In the genomic region with DNA sequence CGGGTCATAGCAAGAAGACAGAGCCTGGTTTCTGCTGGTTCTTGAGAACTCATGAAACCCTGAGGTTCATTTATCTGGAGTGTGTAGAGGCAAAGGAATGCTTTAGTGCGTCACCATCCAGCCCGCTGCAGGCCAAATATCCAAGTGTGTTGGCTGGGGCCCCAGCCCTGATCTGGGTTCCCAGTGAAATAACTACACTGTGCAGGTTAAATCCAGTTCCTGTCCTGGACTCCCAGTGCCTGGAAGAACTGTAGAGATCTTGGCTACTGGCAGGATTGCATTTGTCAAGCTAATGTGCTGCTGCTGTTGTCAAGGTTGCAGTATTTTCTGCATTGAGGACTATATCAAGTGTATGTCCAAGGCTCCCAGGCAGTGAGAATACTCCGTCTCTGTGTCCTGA, we compare ENCODE assay signal across 10 cellular contexts.
DNase-seq lines count a peak whose midpoint lies in the region; ATAC-seq and TF ChIP-seq lines count a peak whose summit lies in the region.
"Had no signal": no experiment of that assay in that cellular context is flagged by ENCODE, and none has a peak within 500 bp of the region (broad histone marks: within the 10 kb centered on the region; RNA-seq: fewer than 3 reads in every experiment).

No MANE protein-coding gene starts in this region.

- intact Hi-C loops in breast epithelium (cut with DNase I; ENCODE audit: low total_unique reads) (no loop called here), left cardiac atrium (cut with DNase I) (loop anchor here in 1 of 2 donors (5.0 kb wide), 1 partner anchor 38 kb away; no protein-coding TSS in a partner anchor)

- no peaks in the 10 kb centered on the region for H3K36me3 ChIP-seq in breast epithelium
- no peaks in the 10 kb centered on the region for H3K36me3 ChIP-seq in parathyroid adenoma (ENCODE audit: control insufficient read depth, insufficient read depth, low read length)
- H3K36me3 ChIP-seq: SJSA1 had no signal

- H3K9me3 ChIP-seq in breast epithelium = no peaks in the 10 kb centered on the region
- H3K9me3 ChIP-seq in parathyroid adenoma (ENCODE audit: control insufficient read depth, low read length) = no peaks in the 10 kb centered on the region
- H3K9me3 ChIP-seq: SJSA1 had no signal

- no peak for TF ChIP-seq POLR2A in breast epithelium (IDR thresholded peaks at IDR 0.05)

- no peak overlapping the region for H3K9ac ChIP-seq in parathyroid adenoma

- peak; percentile 60 to 77 for DNase-seq in breast epithelium (ENCODE audit: low spot score in 2 of 2)
- DNase-seq in left cardiac atrium = peak; percentile 79
- no peak for DNase-seq in activated naive CD4-positive, alpha-beta T cell treated with anti-CD3 and anti-CD28 coated beads, Interleukin-2, amount 50 U/mL, for 72 hours (ENCODE audit: low spot score in 2 of 2)
- no peak for DNase-seq in ecto neural progenitor cell (ENCODE audit: low spot score)
- DNase-seq in RPMI8226 = no peak
- DNase-seq: NCI-H82; stimulated activated naive CD8-positive, alpha-beta T cell treated with anti-CD3 and anti-CD28 coated beads, Interleukin-15, amount 100 ng/mL, for 72 hours had no signal

- peaks cover 29% of the 10 kb centered on the region for H3K79me2 ChIP-seq in parathyroid adenoma

- H3K4me1 ChIP-seq in breast epithelium (no peaks in the 10 kb centered on the region), parathyroid adenoma (peaks cover 55% of the 10 kb centered on the region)
- H3K4me1 ChIP-seq: SJSA1 had no signal

- H3K9me3 Mint-ChIP-seq in activated naive CD4-positive, alpha-beta T cell treated with anti-CD3 and anti-CD28 coated beads, Interleukin-2, amount 50 U/mL, for 72 hours = peaks cover 0 to 5% of the 10 kb centered on the region in 2 donors
- H3K9me3 Mint-ChIP-seq: stimulated activated naive CD8-positive, alpha-beta T cell treated with anti-CD3 and anti-CD28 coated beads, Interleukin-15, amount 100 ng/mL, for 72 hours had no signal

- TF ChIP-seq CTCF in breast epithelium (IDR thresholded peaks at IDR 0.05) (no peak), parathyroid adenoma (IDR thresholded peaks at IDR 0.05) (no peak)

- ATAC-seq in left cardiac atrium (peak; percentile 87 to 92), HG03520 (IDR thresholded peaks at IDR 0.05; ENCODE audit: unreplicated experiment) (no peak)
- no peak for ATAC-seq in activated naive CD4-positive, alpha-beta T cell treated with anti-CD3 and anti-CD28 coated beads, Interleukin-2, amount 50 U/mL, for 72 hours
- ATAC-seq: stimulated activated naive CD8-positive, alpha-beta T cell treated with anti-CD3 and anti-CD28 coated beads, Interleukin-15, amount 100 ng/mL, for 72 hours had no signal

- H3K36me3 Mint-ChIP-seq in activated naive CD4-positive, alpha-beta T cell treated with anti-CD3 and anti-CD28 coated beads, Interleukin-2, amount 50 U/mL, for 72 hours = no peaks in the 10 kb centered on the region

- H3K27me3 ChIP-seq in breast epithelium (no peaks in the 10 kb centered on the region), parathyroid adenoma (ENCODE audit: control insufficient read depth, insufficient read depth, low read length) (no peaks in the 10 kb centered on the region)
- H3K27me3 ChIP-seq: SJSA1 had no signal

- H3K27ac Mint-ChIP-seq in activated naive CD4-positive, alpha-beta T cell treated with anti-CD3 and anti-CD28 coated beads, Interleukin-2, amount 50 U/mL, for 72 hours = no peak overlapping the region
- H3K27ac Mint-ChIP-seq: stimulated activated naive CD8-positive, alpha-beta T cell treated with anti-CD3 and anti-CD28 coated beads, Interleukin-15, amount 100 ng/mL, for 72 hours had no signal

- H3K27ac ChIP-seq in breast epithelium = peak overlapping the region in 1 of 2 donors; percentile 55
- H3K27ac ChIP-seq in parathyroid adenoma = peak overlapping the region; percentile 51
- H3K27ac ChIP-seq: SJSA1 had no signal

- H2AFZ ChIP-seq in parathyroid adenoma = peak overlapping the region; percentile 25

- H3K4me3 ChIP-seq in breast epithelium (no peak overlapping the region), parathyroid adenoma (ENCODE audit: low read depth, low read length) (no peak overlapping the region)
- H3K4me3 ChIP-seq: SJSA1 had no signal

- no peak overlapping the region for H3K4me2 ChIP-seq in parathyroid adenoma (ENCODE audit: low read length)

Comparison
In these comparisons a context has a peak if more than half of its experiments do, and no peak if none do; other contexts are left out.
1. DNase-seq: peak in breast epithelium (2 of 2) and left cardiac atrium (single experiment); none in activated naive CD4-positive, alpha-beta T cell treated with anti-CD3 and anti-CD28 coated beads, Interleukin-2, amount 50 U/mL, for 72 hours (0 of 2), ecto neural progenitor cell (single experiment) and RPMI8226 (single experiment).
2. ATAC-seq: peak in left cardiac atrium (2 of 2); none in activated naive CD4-positive, alpha-beta T cell treated with anti-CD3 and anti-CD28 coated beads, Interleukin-2, amount 50 U/mL, for 72 hours (0 of 2) and HG03520 (single experiment).